Comparison of ENCODE assay signal across 1 cellular context in the genomic region with DNA sequence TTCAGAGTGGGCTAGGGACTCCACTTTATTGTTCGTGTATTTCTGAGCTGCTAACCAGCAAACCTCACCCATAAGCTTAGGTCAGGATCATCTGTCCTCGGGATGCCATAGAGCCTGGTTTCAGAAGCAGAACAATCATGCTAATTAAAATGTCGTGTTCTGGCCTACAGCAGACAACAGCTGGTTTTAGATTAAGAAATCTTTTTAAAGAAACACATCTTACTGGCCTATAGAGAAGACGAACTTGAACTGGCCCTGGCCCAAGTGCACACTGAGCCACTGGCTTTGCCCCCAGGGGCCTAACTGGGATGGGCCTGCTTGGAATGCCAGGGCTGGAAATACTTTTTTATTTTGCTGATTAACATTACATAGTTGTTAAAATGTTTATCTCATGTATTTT.
TF ChIP-seq lines count a peak whose summit lies in the region.

No MANE protein-coding gene starts in this region.

TF ChIP-seq in H1, 55 proteins besides CTCF, POLR2A, EP300 and RAD21 (continued from another document):
- no peak for TF ChIP-seq CBX8 (IDR thresholded peaks at IDR 0.05; ENCODE audit: borderline replicate concordance, low read depth, low read length)
- TF ChIP-seq KDM4A (IDR thresholded peaks at IDR 0.05; ENCODE audit: low read depth, low read length, severe bottlenecking): no peak
TF ChIP-seq in H1: peak in this region for 0.
